1 cellular context compared by ENCODE assay signal in the genomic region with DNA sequence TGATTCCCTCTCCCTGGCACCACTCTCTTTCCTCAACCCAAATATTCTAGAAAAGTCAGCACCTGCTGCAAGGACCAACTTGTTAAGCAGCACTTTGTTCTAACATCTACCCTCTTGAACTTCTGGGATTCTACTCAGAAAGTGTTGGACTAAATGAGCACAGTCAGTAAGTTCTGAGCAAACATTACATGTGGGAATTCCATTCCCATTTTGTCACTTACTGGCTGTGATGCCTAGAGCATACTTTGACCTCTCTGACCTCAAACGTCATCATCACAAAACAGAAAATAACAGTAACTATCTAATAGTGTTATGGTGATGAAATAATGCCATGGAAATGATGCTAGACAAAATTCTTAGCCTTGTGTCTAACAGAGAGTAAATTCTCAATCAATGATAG.
TF ChIP-seq lines count a peak whose summit lies in the region.

No MANE protein-coding gene starts in this region.

TF ChIP-seq in IMR-90, 13 proteins besides CTCF, POLR2A, EP300 and RAD21 (continued from another document):
- no peak for TF ChIP-seq MAZ (IDR thresholded peaks at IDR 0.05; ENCODE audit: borderline replicate concordance, low read depth, low read length)
- no peak for TF ChIP-seq MXI1 (IDR thresholded peaks at IDR 0.05; ENCODE audit: borderline replicate concordance, low read depth, low read length)
- no peak for TF ChIP-seq NFE2L2 (IDR thresholded peaks at IDR 0.05; ENCODE audit: low read depth, low read length)
- no peak for TF ChIP-seq SMC3 (IDR thresholded peaks at IDR 0.05; ENCODE audit: low read depth, low read length)
- no peak for TF ChIP-seq MAFK (IDR thresholded peaks at IDR 0.05; ENCODE audit: low read depth, low read length)
- TF ChIP-seq BHLHE40 (IDR thresholded peaks at IDR 0.05; ENCODE audit: low read depth, low read length) = no peak
TF ChIP-seq in IMR-90: peak in this region for 0.
